Comparison of ENCODE assay signal across 26 cellular contexts in the genomic region with DNA sequence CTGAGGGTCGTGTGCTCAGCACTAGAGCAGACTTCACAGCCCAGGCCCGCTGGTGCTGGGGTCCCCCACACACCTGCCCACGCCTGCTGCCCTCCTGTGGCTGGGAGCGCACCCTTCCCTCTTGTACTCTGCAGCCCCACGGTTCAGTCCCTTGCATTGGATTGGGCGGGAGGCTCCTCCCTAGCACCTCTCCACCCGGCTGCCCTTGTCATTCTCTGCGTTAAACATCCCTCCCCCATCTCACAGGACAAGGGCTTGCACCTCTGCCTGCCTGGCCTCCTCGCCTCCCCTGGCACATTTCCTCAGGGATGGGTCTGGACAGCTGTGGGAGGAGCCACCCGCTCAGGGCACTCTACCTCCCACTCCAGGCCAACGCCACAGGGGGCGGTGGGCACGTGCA.
A peak's percentile ranks its signal among the peaks of the same experiment; 100 is the strongest.
DNase-seq lines count a peak whose midpoint lies in the region; ATAC-seq, FAIRE-seq and TF ChIP-seq lines count a peak whose summit lies in the region.
"Had no signal": no experiment of that assay in that cellular context is flagged by ENCODE, and none has a peak within 500 bp of the region (broad histone marks: within the 10 kb centered on the region; RNA-seq: fewer than 3 reads in every experiment).

No MANE protein-coding gene starts in this region.

- H3K9ac ChIP-seq in GM12878 (ENCODE audit: control insufficient read depth, insufficient read depth, low read length), result no peak overlapping the region
- H3K9ac ChIP-seq: parathyroid adenoma had no signal

- no peak for TF ChIP-seq RAD21 in GM12878 (IDR thresholded peaks at IDR 0.05; ENCODE audit: insufficient read depth, low read depth, low read length)

- no TSS peak for BruUV-seq in GM12878 (replicated peaks; lab: Mats Ljungman, UMichigan)

- SMC1A ChIA-PET in GM12878 (lab: Charles Lee; ENCODE audit: uncharacterized antibody, unreplicated experiment), result no interaction called here

- H3K27me3 ChIP-seq in GM12878 (replicated peaks in 1 of 2; ENCODE audit: control insufficient read depth in 2 of 2, insufficient read depth in 2 of 2, low read length in 1 of 2), result no peaks in the 10 kb centered on the region
- H3K27me3 ChIP-seq in osteoblast (ENCODE audit: insufficient read depth, low read length), result peaks cover 3% of the 10 kb centered on the region
- H3K27me3 ChIP-seq: hepatocyte, SJSA1 had no signal

- no peaks in the 10 kb centered on the region for H3K4me1 ChIP-seq in GM12878 (ENCODE audit: control insufficient read depth, insufficient read depth, low read length)
- no peaks in the 10 kb centered on the region for H3K4me1 ChIP-seq in osteoblast (ENCODE audit: insufficient read depth, low read length)
- H3K4me1 ChIP-seq: parathyroid adenoma, sigmoid colon, SJSA1 had no signal

- peaks cover 2% of the 10 kb centered on the region; the same call in 1 of the 3 replicates for H3K9me3 ChIP-seq in GM12878 (replicated peaks; ENCODE audit: control insufficient read depth, insufficient read depth, low read length)
- H3K9me3 ChIP-seq in osteoblast (ENCODE audit: low read depth, low read length), result no peaks in the 10 kb centered on the region
- H3K9me3 ChIP-seq: sigmoid colon, SJSA1 had no signal

- CTCF ChIA-PET in GM12878 (lab: Yijun Ruan, JAX), result no interaction called here

- no peak overlapping the region for H2AFZ ChIP-seq in GM12878 (ENCODE audit: control insufficient read depth, low read depth, low read length)
- H2AFZ ChIP-seq in osteoblast (ENCODE audit: low read length), result no peak overlapping the region
- H2AFZ ChIP-seq: hepatocyte, parathyroid adenoma had no signal

- H3K27ac Mint-ChIP-seq in IgD-negative memory B cell, result peak overlapping the region; percentile 10 to 74 (median 72)
- H3K27ac Mint-ChIP-seq: activated CD4-positive, alpha-beta memory T cell treated with anti-CD3 and anti-CD28 coated beads, Interleukin-2, amount 10 ng/mL, durations not matched to agents 7 days and 5 days had no signal

- H4K20me1 ChIP-seq in GM12878 (ENCODE audit: control insufficient read depth, insufficient read depth) (no peaks in the 10 kb centered on the region), osteoblast (ENCODE audit: insufficient read depth, low read length) (no peaks in the 10 kb centered on the region)

- no peak for FAIRE-seq in GM12878 (lab: Jason Lieb, UNC)
- FAIRE-seq: GM12892, H54 had no signal

- H3K36me3 ChIP-seq in GM12878 (ENCODE audit: control insufficient read depth in 2 of 2, insufficient read depth in 2 of 2, low read length in 1 of 2) (no peaks in the 10 kb centered on the region), osteoblast (ENCODE audit: insufficient read depth, low read length) (no peaks in the 10 kb centered on the region)
- H3K36me3 ChIP-seq: sigmoid colon, SJSA1 had no signal

- TF ChIP-seq CTCF in GM12872 (IDR thresholded peaks at IDR 0.05; ENCODE audit: insufficient read depth, low read depth, low read length) (0 out of 3 replicates have a peak, but pooled peaks have one; percentile 13), GM12878 (IDR thresholded peaks at IDR 0.05 in 2 of 3, conservative IDR thresholded peaks at IDR 0.05 in 1 of 3; ENCODE audit: control insufficient read depth in 2 of 3, extremely low read depth in 1 of 3, insufficient read depth in 1 of 3, low read depth in 3 of 3, low read length in 3 of 3) (no peak), osteoblast (IDR thresholded peaks at IDR 0.05; ENCODE audit: extremely low read depth, low read depth, low read length) (no peak)

- no peaks in the 10 kb centered on the region for H3K9me3 Mint-ChIP-seq in IgD-negative memory B cell
- H3K9me3 Mint-ChIP-seq: activated CD4-positive, alpha-beta memory T cell treated with anti-CD3 and anti-CD28 coated beads, Interleukin-2, amount 10 ng/mL, durations not matched to agents 7 days and 5 days; CD4-positive, alpha-beta memory T cell had no signal

- RAD21 ChIA-PET in GM12878 (lab: Charles Lee; ENCODE audit: unreplicated experiment), result no interaction called here

- H3K36me3 Mint-ChIP-seq in IgD-negative memory B cell, result peaks cover 4% of the 10 kb centered on the region

- H3K79me2 ChIP-seq in GM12878 (ENCODE audit: control insufficient read depth, insufficient read depth, low read length) (no peaks in the 10 kb centered on the region), osteoblast (ENCODE audit: insufficient read depth, low read length) (no peaks in the 10 kb centered on the region)
- H3K79me2 ChIP-seq: hepatocyte, parathyroid adenoma had no signal

- in situ Hi-C loops in GM12878 (cut with MboI), result no loop called here

- ATAC-seq in GM12878 (peak; percentile 47), GM21576 (IDR thresholded peaks at IDR 0.05; ENCODE audit: unreplicated experiment) (no peak)

- H3K4me2 ChIP-seq in GM12878 (ENCODE audit: control insufficient read depth, insufficient read depth), result no peak overlapping the region
- H3K4me2 ChIP-seq in osteoblast (ENCODE audit: insufficient read depth, low read length), result no peak overlapping the region
- H3K4me2 ChIP-seq: hepatocyte had no signal

- 76% methylated on average over 13 of the region's 13 CpGs for WGBS in GM12878 (ENCODE audit: insufficient coverage, insufficient replicate concordance, low lambda C conversion rate, missing lambda C conversion rate)

- DNase-seq in GM12878 (ENCODE audit: low read depth, low spot score) (no peak), osteoblast (ENCODE audit: insufficient read length, low spot score, missing footprints) (peak; percentile 78), dermis blood vessel endothelial cell (no peak), HK-2 (ENCODE audit: unreplicated experiment) (no peak)
- DNase-seq: activated CD4-positive, alpha-beta memory T cell treated with anti-CD3 and anti-CD28 coated beads, Interleukin-2, amount 10 ng/mL, durations not matched to agents 7 days and 5 days; activated naive CD4-positive, alpha-beta T cell; activated T-cell treated with anti-CD3 and anti-CD28 coated beads, Interleukin-2, amount 50 U/mL, for 1 hour; CD4-positive, alpha-beta memory T cell; DMS153; foreskin fibroblast; GF-D8; NCI-H1417; NCI-H524 treated with DMSO at 0.1 percent for 48 hours; sigmoid colon; T-helper 2 cell had no signal

- no peak for TF ChIP-seq EP300 in GM12878 (IDR thresholded peaks at IDR 0.05; ENCODE audit: borderline replicate concordance in 1 of 2, control insufficient read depth in 1 of 2, low read depth in 2 of 2, low read length in 2 of 2)

- no peak overlapping the region for H3K4me3 ChIP-seq in GM12878
- H3K4me3 ChIP-seq in osteoblast (ENCODE audit: insufficient read depth, low read length), result no peak overlapping the region
- H3K4me3 ChIP-seq: hepatocyte, lung, sigmoid colon, SJSA1 had no signal

- 0 out of 2 replicates have a peak, but pooled peaks have one; percentile 17 for TF ChIP-seq POLR2A in GM12878 (IDR thresholded peaks at IDR 0.05; ENCODE audit: low read depth, low read length)

- no peaks in the 10 kb centered on the region for H3K27me3 Mint-ChIP-seq in IgD-negative memory B cell

- POLR2A ChIA-PET in GM12878 (lab: Charles Lee), result no interaction called here

- peak overlapping the region in 1 of 4 donors; percentile 23 for H3K4me3 Mint-ChIP-seq in IgD-negative memory B cell
- H3K4me3 Mint-ChIP-seq: activated CD4-positive, alpha-beta memory T cell treated with anti-CD3 and anti-CD28 coated beads, Interleukin-2, amount 10 ng/mL, durations not matched to agents 7 days and 5 days; CD4-positive, alpha-beta memory T cell had no signal

- intact Hi-C loops in GM12878 (cut with micrococcal nuclease; ENCODE audit: unreplicated experiment), result no loop called here

- H3K27ac ChIP-seq in GM12878 (ENCODE audit: control insufficient read depth, insufficient read depth) (no peak overlapping the region), osteoblast (ENCODE audit: low read depth, low read length) (no peak overlapping the region)
- H3K27ac ChIP-seq: epithelial cell of prostate, hepatocyte, parathyroid adenoma, sigmoid colon, SJSA1, VCaP had no signal

- H3K4me1 Mint-ChIP-seq in IgD-negative memory B cell, result peaks cover 6 to 15% (median 7%) of the 10 kb centered on the region in 3 donors
- H3K4me1 Mint-ChIP-seq: CD4-positive, alpha-beta memory T cell had no signal

TF ChIP-seq in GM12878, 131 proteins besides CTCF, POLR2A, EP300 and RAD21 (continues in another document):
- TF ChIP-seq TCF3 (IDR thresholded peaks at IDR 0.05; ENCODE audit: borderline replicate concordance, insufficient read depth, low read depth, low read length), result no peak
- no peak for TF ChIP-seq JUNB (IDR thresholded peaks at IDR 0.05)
- TF ChIP-seq, protein P1, sequence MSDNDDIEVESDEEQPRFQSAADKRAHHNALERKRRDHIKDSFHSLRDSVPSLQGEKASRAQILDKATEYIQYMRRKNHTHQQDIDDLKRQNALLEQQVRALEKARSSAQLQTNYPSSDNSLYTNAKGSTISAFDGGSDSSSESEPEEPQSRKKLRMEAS (IDR thresholded peaks at IDR 0.05; ENCODE audit: low read depth, low read length), result no peak
- TF ChIP-seq CHD4 (IDR thresholded peaks at IDR 0.05), result no peak
- no peak for TF ChIP-seq HCFC1 (IDR thresholded peaks at IDR 0.05; ENCODE audit: low read length)
- TF ChIP-seq ZZZ3 (IDR thresholded peaks at IDR 0.05; ENCODE audit: control insufficient read depth, insufficient read length, low read depth), result no peak
- no peak for TF ChIP-seq FOXK2 (IDR thresholded peaks at IDR 0.05)
- no peak for TF ChIP-seq HDGF (IDR thresholded peaks at IDR 0.05)
- no peak for TF ChIP-seq RB1 (IDR thresholded peaks at IDR 0.05; ENCODE audit: borderline replicate concordance)
- TF ChIP-seq NFIC (IDR thresholded peaks at IDR 0.05; ENCODE audit: low read depth, low read length), result no peak
- no peak for TF ChIP-seq MYB (IDR thresholded peaks at IDR 0.05; ENCODE audit: borderline replicate concordance, low read depth, low read length)
